ENCODE assay signal across 8 cellular contexts in genomic region chr6:8435845-8436168, GRCh38. TPM values are rescaled to one million over a fixed set of nuclear protein-coding genes. Genes with fewer than 3 reads are reported as not detected.
DNase-seq lines count a peak whose midpoint lies in the region; ATAC-seq and TF ChIP-seq lines count a peak whose summit lies in the region.

No MANE protein-coding gene starts in this region.

- no peaks in the 10 kb centered on the region for H3K27me3 ChIP-seq in heart right ventricle

- peak overlapping the region; percentile 68 to 95 (median 84) for H3K4me3 ChIP-seq in heart right ventricle
- H3K4me3 ChIP-seq in skeletal muscle cell (ENCODE audit: low read depth, low read length), result peak overlapping the region; percentile 100

- H3K27me3 Mint-ChIP-seq in activated CD4-positive, alpha-beta T cell treated with anti-CD3 and anti-CD28 coated beads, Interleukin-2, amount 10 ng/mL, durations not matched to agents 7 days and 5 days, result no peaks in the 10 kb centered on the region
- H3K27me3 Mint-ChIP-seq in activated B cell treated with CpG ODN at 0.5 μM for 24 hours, result no peaks in the 10 kb centered on the region

- H3K9me3 ChIP-seq in heart right ventricle, result no peaks in the 10 kb centered on the region

- CTCF ChIA-PET in activated CD4-positive, alpha-beta T cell treated with anti-CD3 and anti-CD28 coated beads, Interleukin-2, amount 10 ng/mL, durations not matched to agents 7 days and 5 days (lab: Charles Lee), result interaction anchor here (1.6 kb wide), 1 partner anchor 11 kb away, joined by 3 read pairs; no protein-coding TSS in a partner anchor
- CTCF ChIA-PET in activated B cell treated with CpG ODN at 0.5 μM for 24 hours (lab: Charles Lee), result no interaction called here

- H3K36me3 ChIP-seq in heart right ventricle, result peaks cover 0 to 15% (median 0%) of the 10 kb centered on the region in 9 donors

- TF ChIP-seq CTCF in activated B cell treated with CpG ODN at 0.5 μM for 24 hours (IDR thresholded peaks at IDR 0.05) (no peak), heart right ventricle (IDR thresholded peaks at IDR 0.05) (no peak)

- H3K4me1 ChIP-seq in heart right ventricle, result peaks cover 0 to 38% (median 24%) of the 10 kb centered on the region in 9 donors

- WGBS in heart right ventricle, 2 donors, result 33% methylated on average over 15 of the region's 15 CpGs

- intact Hi-C loops in activated B cell treated with CpG ODN at 0.5 μM for 24 hours (cut with micrococcal nuclease) (loop anchor here (1.0 to 10.0 kb wide), 5 partner anchors 239 to 1967 kb away; partner anchors contain the start of genes BLOC1S5, EEF1E1 and SNRNP48), heart right ventricle (cut with DNase I) (no loop called here)

- DNase-seq in activated CD4-positive, alpha-beta T cell treated with anti-CD3 and anti-CD28 coated beads, Interleukin-2, amount 10 ng/mL, durations not matched to agents 7 days and 5 days, result no peak
- no peak for DNase-seq in activated CD4-positive, alpha-beta T cell treated with anti-CD3 and anti-CD28 coated beads, Interleukin-2, amount 50 U/mL, for 1 hour
- DNase-seq in activated B cell treated with CpG ODN at 0.5 μM for 24 hours (no peak), heart right ventricle (no peak), skeletal muscle cell (ENCODE audit: low read depth) (no peak), DMS 273 (lab: John Stamatoyannopoulos, UW; ENCODE audit: unreplicated experiment) (no peak), NCI-H1930 (lab: John Stamatoyannopoulos, UW) (no peak)
- DNase-seq in stimulated activated naive CD4-positive, alpha-beta T cell (lab: John Stamatoyannopoulos, UW), result no peak

- peaks cover 28% of the 10 kb centered on the region for H3K4me1 Mint-ChIP-seq in activated CD4-positive, alpha-beta T cell treated with anti-CD3 and anti-CD28 coated beads, Interleukin-2, amount 10 ng/mL, durations not matched to agents 7 days and 5 days
- H3K4me1 Mint-ChIP-seq in activated B cell treated with CpG ODN at 0.5 μM for 24 hours, result peaks cover 42% of the 10 kb centered on the region

- peak overlapping the region; percentile 87 for H3K4me3 Mint-ChIP-seq in activated CD4-positive, alpha-beta T cell treated with anti-CD3 and anti-CD28 coated beads, Interleukin-2, amount 10 ng/mL, durations not matched to agents 7 days and 5 days
- H3K4me3 Mint-ChIP-seq in activated B cell treated with CpG ODN at 0.5 μM for 24 hours, result peak overlapping the region; percentile 95

- peak overlapping the region; percentile 96 for H3K27ac Mint-ChIP-seq in activated CD4-positive, alpha-beta T cell treated with anti-CD3 and anti-CD28 coated beads, Interleukin-2, amount 10 ng/mL, durations not matched to agents 7 days and 5 days
- peak overlapping the region; percentile 95 for H3K27ac Mint-ChIP-seq in activated B cell treated with CpG ODN at 0.5 μM for 24 hours

- POLR2A ChIA-PET in activated CD4-positive, alpha-beta T cell treated with anti-CD3 and anti-CD28 coated beads, Interleukin-2, amount 10 ng/mL, durations not matched to agents 7 days and 5 days (lab: Charles Lee), result interaction anchor here (0.7 kb wide), 1 partner anchor 1623 kb away, joined by 3 read pairs; no protein-coding TSS in a partner anchor
- POLR2A ChIA-PET in activated B cell treated with CpG ODN at 0.5 μM for 24 hours (lab: Charles Lee), result no interaction called here

- peak; percentile 40 for ATAC-seq in activated B cell treated with CpG ODN at 0.5 μM for 24 hours (ENCODE audit: low read depth)
- ATAC-seq in heart right ventricle, result peak in 2 of 8 donors; percentile 47 to 64

- peaks cover 23% of the 10 kb centered on the region for H3K36me3 Mint-ChIP-seq in activated CD4-positive, alpha-beta T cell treated with anti-CD3 and anti-CD28 coated beads, Interleukin-2, amount 10 ng/mL, durations not matched to agents 7 days and 5 days (ENCODE audit: low read depth)
- H3K36me3 Mint-ChIP-seq in activated B cell treated with CpG ODN at 0.5 μM for 24 hours (ENCODE audit: low read depth), result peaks cover 16% of the 10 kb centered on the region

- H3K27ac ChIP-seq in heart right ventricle, result peak overlapping the region; percentile 4 to 96 (median 90)

- H3K9me3 Mint-ChIP-seq in activated CD4-positive, alpha-beta T cell treated with anti-CD3 and anti-CD28 coated beads, Interleukin-2, amount 10 ng/mL, durations not matched to agents 7 days and 5 days, result peaks cover 4% of the 10 kb centered on the region
- H3K9me3 Mint-ChIP-seq in activated B cell treated with CpG ODN at 0.5 μM for 24 hours, result no peaks in the 10 kb centered on the region

RNA-seq across cellular contexts. Expression of gene SLC35B3, which starts 0.5 kb away (rescaled TPM):
- total RNA-seq in activated CD4-positive, alpha-beta T cell treated with anti-CD3 and anti-CD28 coated beads, Interleukin-2, amount 10 ng/mL, durations not matched to agents 7 days and 5 days, result 10 to 100 TPM; 10.2 to 11.5 TPM
- 12.9 and 13.3 TPM in 2 replicates for total RNA-seq in activated B cell treated with CpG ODN at 0.5 μM for 24 hours
- 1 to 10 TPM; 4.5 to 8.6 (median 5.7) TPM for total RNA-seq in heart right ventricle
- 10 to 100 TPM in 1 of 2 donors, 1 to 10 TPM in 1; 6.4 to 19.9 TPM for polyA plus RNA-seq in heart right ventricle
